In the genomic region with DNA sequence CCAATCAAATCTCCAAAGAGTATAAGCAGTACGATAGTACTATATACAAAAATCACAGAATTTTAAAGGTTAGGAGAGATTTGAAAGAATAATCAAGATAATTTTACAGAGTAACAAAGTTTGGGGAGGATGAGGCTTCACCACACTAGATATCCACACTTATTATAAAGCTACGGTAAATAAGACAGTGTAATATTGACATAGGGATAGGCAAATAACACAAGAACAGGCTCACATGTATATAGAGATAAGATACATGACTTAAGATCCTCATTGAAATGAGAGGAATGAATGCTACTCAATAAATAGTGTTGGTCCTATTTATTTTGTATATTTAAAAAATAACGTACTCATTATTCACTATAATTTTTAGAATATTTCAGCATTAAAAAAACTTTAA, we compare ENCODE assay signal across 21 cellular contexts. TPM values are rescaled to one million over a fixed set of nuclear protein-coding genes. Genes with fewer than 3 reads are reported as not detected.
DNase-seq lines count a peak whose midpoint lies in the region; ATAC-seq, FAIRE-seq and TF ChIP-seq lines count a peak whose summit lies in the region.
"Had no signal": no experiment of that assay in that cellular context is flagged by ENCODE, and none has a peak within 500 bp of the region (broad histone marks: within the 10 kb centered on the region; RNA-seq: fewer than 3 reads in every experiment).

No MANE protein-coding gene starts in this region.

- H3K4me1 ChIP-seq in Panc1 (ENCODE audit: control insufficient read depth, insufficient read depth, low read length) (peaks cover 15% of the 10 kb centered on the region; the same call in 1 of the 2 replicates), prostate gland (replicated peaks) (peaks cover 5% of the 10 kb centered on the region)

- H3K9me3 ChIP-seq in Panc1 (ENCODE audit: control insufficient read depth, insufficient read depth, low read depth, low read length) (no peaks in the 10 kb centered on the region), prostate gland (no peaks in the 10 kb centered on the region)
- H3K9me3 ChIP-seq: BLaER1 treated with 17β-estradiol and CSF1 and Interleukin-3, amounts not matched to agents 10 nM and 100 nM had no signal

- FAIRE-seq in A204.1 (lab: Jason Lieb, UNC), result peak; percentile 19
- FAIRE-seq: GM12892, GM18507, H54, K562 had no signal

- TF ChIP-seq POLR2A in prostate gland (IDR thresholded peaks at IDR 0.05), result no peak

- intact Hi-C loops in Panc1 (cut with micrococcal nuclease; ENCODE audit: unreplicated experiment) (no loop called here), left colon (cut with DNase I, micrococcal nuclease) (no loop called here), prostate gland (cut with DNase I) (no loop called here)

- no peaks in the 10 kb centered on the region for H3K27me3 ChIP-seq in Panc1 (ENCODE audit: control insufficient read depth, insufficient read depth, low read length)
- H3K27me3 ChIP-seq in prostate gland (replicated peaks; ENCODE audit: insufficient read depth), result no peaks in the 10 kb centered on the region
- H3K27me3 ChIP-seq: BLaER1 treated with 17β-estradiol and CSF1 and Interleukin-3, amounts not matched to agents 10 nM and 100 nM had no signal

- ATAC-seq in Panc1, result no peak
- peak; percentile 55 for ATAC-seq in left colon
- no peak for ATAC-seq in HG03432 (IDR thresholded peaks at IDR 0.05; ENCODE audit: unreplicated experiment)
- ATAC-seq: GM23338, K562 had no signal

- H3K36me3 ChIP-seq in Panc1 (ENCODE audit: control insufficient read depth, insufficient read depth, low read length) (no peaks in the 10 kb centered on the region), prostate gland (no peaks in the 10 kb centered on the region)

- TF ChIP-seq CTCF in 22Rv1 (IDR thresholded peaks at IDR 0.05), result no peak
- no peak for TF ChIP-seq CTCF in Panc1 (IDR thresholded peaks at IDR 0.05)
- no peak for TF ChIP-seq CTCF in prostate gland (IDR thresholded peaks at IDR 0.05)

- WGBS in prostate gland, result 68% methylated on average over 3 of the region's 3 CpGs

- H3K27ac ChIP-seq in 22Rv1 (0 out of 2 replicates have a peak overlapping the region, but pooled peaks have one; percentile 20), Panc1 (ENCODE audit: low read length) (no peak overlapping the region), prostate gland (no peak overlapping the region)
- H3K27ac ChIP-seq: BLaER1 treated with 17β-estradiol and CSF1 and Interleukin-3, amounts not matched to agents 10 nM and 100 nM had no signal

- DNase-seq in Panc1 (ENCODE audit: low read depth, low spot score), result no peak
- DNase-seq in left colon, result no peak
- no peak for DNase-seq in HT-29 (ENCODE audit: low spot score)
- no peak for DNase-seq in prostate gland (ENCODE audit: low spot score)
- no peak for DNase-seq in NCI-H1092 (lab: John Stamatoyannopoulos, UW)
- DNase-seq: CD8-positive, alpha-beta memory T cell; COR-L47; DMS 273 treated with DMSO at 0.1 percent for 48 hours; DMS79; GDM1; HCEC 1CT; IMR-90 had no signal

- CTCF ChIA-PET in Panc1 (lab: Charles Lee), result no interaction called here

- in situ Hi-C loops in Panc1 (cut with HindIII; ENCODE audit: low pct_unique_long_range_greater_than_20kb, low sequenced_read_pairs), result no loop called here

- TSS peak; percentile 60 for BruUV-seq in Panc1 (replicated peaks; lab: Mats Ljungman, UMichigan)

- POLR2A ChIA-PET in Panc1 (lab: Charles Lee), result no interaction called here

- no peak overlapping the region for H3K4me3 ChIP-seq in Panc1 (ENCODE audit: low read depth in 2 of 2, low read length in 2 of 2)
- H3K4me3 ChIP-seq in prostate gland, result no peak overlapping the region
- H3K4me3 ChIP-seq: BLaER1 treated with 17β-estradiol and CSF1 and Interleukin-3, amounts not matched to agents 10 nM and 100 nM; GM23338; K562 had no signal

RNA-seq across cellular contexts. Expression of gene NUMB, which starts 26.2 kb away (rescaled TPM):
- total RNA-seq in Panc1 (2021; ENCODE audit: unreplicated experiment) (51.5 TPM), left colon (100 to 1,000 TPM; 105 to 114 TPM), prostate gland (10 to 100 TPM; 38.4 to 57.8 TPM)
- polyA plus RNA-seq in Panc1 (2012; ENCODE audit: insufficient read length), result 30.0 TPM
- 19.6 and 19.9 TPM in 2 replicates for total RNA-seq in HT-29 (2014; rRNA removed; shearing (Covaris generic))

RNA-seq across cellular contexts. Expression of gene RIOX1, which starts 58.6 kb away (rescaled TPM):
- total RNA-seq in Panc1 (2021; ENCODE audit: unreplicated experiment) (16.7 TPM), left colon (10 to 100 TPM; 10.2 to 10.3 TPM), prostate gland (10 to 100 TPM; 20.9 to 62.8 TPM)
- polyA plus RNA-seq in Panc1 (2012; ENCODE audit: insufficient read length), result 15.0 TPM
- total RNA-seq in HT-29 (2014; rRNA removed; shearing (Covaris generic)), result 17.9 and 23.3 TPM in 2 replicates
